ENCODE assay signal across 12 cellular contexts in the genomic region with DNA sequence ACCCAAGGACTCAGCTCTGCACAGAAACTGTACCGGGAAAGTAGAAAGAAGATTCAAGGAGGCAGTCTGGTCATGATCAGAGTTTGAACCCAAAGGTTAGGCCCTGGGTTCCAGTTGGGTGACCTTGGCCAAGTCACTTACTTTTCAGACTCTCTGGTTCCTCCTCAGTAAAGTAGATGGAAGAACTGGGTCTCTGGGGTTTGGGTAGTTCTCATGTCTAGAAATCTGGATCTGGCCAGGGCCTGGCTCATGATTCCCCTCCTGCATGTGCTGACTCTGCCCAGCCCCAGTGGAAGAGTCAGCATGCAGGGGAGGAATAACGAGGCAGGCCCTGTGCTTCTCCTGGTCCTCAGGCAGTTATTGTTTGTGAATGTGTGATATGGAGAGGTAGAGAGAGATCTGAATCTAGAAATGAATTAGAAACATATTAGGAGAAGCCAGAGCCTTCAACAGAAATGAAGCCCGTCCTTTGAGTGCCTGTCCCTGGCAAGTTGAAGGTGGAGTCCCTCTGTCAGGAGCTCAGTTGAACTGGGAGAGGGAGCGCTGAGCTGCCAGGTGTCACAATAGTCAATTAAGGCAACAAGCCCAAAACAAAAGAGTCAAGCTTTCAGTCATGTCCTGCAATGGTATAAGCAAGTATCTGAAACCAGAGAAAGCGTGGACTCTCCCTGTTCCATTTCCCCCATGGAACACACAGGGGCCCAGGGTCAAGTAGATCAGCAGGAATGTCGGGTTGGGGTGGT.
DNase-seq lines count a peak whose midpoint lies in the region; ATAC-seq and TF ChIP-seq lines count a peak whose summit lies in the region.
"Had no signal": no experiment of that assay in that cellular context is flagged by ENCODE, and none has a peak within 500 bp of the region (broad histone marks: within the 10 kb centered on the region; RNA-seq: fewer than 3 reads in every experiment).

No MANE protein-coding gene starts in this region.

- H4K91ac ChIP-seq in IMR-90 (ENCODE audit: insufficient read depth, low read depth, low read length), result peak overlapping the region; percentile 96

- peak overlapping the region; percentile 74 for H4K5ac ChIP-seq in IMR-90 (ENCODE audit: low read depth, low read length)

- H3K4me1 Mint-ChIP-seq in CD14-positive monocyte (peaks cover 71% of the 10 kb centered on the region), brain (peaks cover 42% of the 10 kb centered on the region)
- peaks cover 12 to 78% (median 24%) of the 10 kb centered on the region in 7 donors for H3K4me1 Mint-ChIP-seq in naive thymus-derived CD4-positive, alpha-beta T cell

- H3K4me3 Mint-ChIP-seq in CD14-positive monocyte (peak overlapping the region in 1 of 2 donors; percentile 48), brain (no peak overlapping the region)
- H3K4me3 Mint-ChIP-seq in naive thymus-derived CD4-positive, alpha-beta T cell, result peak overlapping the region in 2 of 10 donors; percentile 7 to 35

- H2BK20ac ChIP-seq in IMR-90 (ENCODE audit: low read depth, low read length), result peak overlapping the region; percentile 91

- H3K36me3 ChIP-seq in IMR-90 (ENCODE audit: control insufficient read depth, insufficient read depth, low read length) (no peaks in the 10 kb centered on the region), psoas muscle (ENCODE audit: insufficient read depth in 1 of 2, low read depth in 1 of 2) (no peaks in the 10 kb centered on the region)
- H3K36me3 ChIP-seq in naive thymus-derived CD4-positive, alpha-beta T cell (ENCODE audit: control insufficient read depth in 2 of 3, insufficient read depth in 3 of 3, low read length in 3 of 3), result no peaks in the 10 kb centered on the region
- H3K36me3 ChIP-seq: gastrocnemius medialis, spleen had no signal

- H4K20me1 ChIP-seq in IMR-90 (ENCODE audit: insufficient read depth, low read length), result no peaks in the 10 kb centered on the region

- peak overlapping the region; percentile 100 for H2BK120ac ChIP-seq in IMR-90 (ENCODE audit: low read depth, low read length)

- 100% methylated on average over 1 of the region's 6 CpGs; no CpG with 5 or more reads in 1 of the 2 experiments for WGBS in IMR-90 (ENCODE audit: extremely low coverage in 2 of 2, insufficient read length in 1 of 2), 2 experiments
- 89 to 91% (median 91%) methylated on average over 6 of the region's 6 CpGs for WGBS in psoas muscle, 3 donors

- no TSS peak for BruUV-seq in IMR-90 (replicated peaks; lab: Mats Ljungman, UMichigan)

- no peak for TF ChIP-seq RAD21 in IMR-90 (IDR thresholded peaks at IDR 0.05; ENCODE audit: low read length)

- H3K9me1 ChIP-seq in IMR-90 (ENCODE audit: insufficient read depth, low read length), result peaks cover 41% of the 10 kb centered on the region

- no peak for DNase-seq in CD14-positive monocyte (ENCODE audit: low spot score)
- no peak for DNase-seq in IMR-90
- DNase-seq in naive thymus-derived CD4-positive, alpha-beta T cell, result no peak
- no peak for DNase-seq in A172 (ENCODE audit: low spot score)
- no peak for DNase-seq in NCI-H226
- no peak for DNase-seq in psoas muscle
- DNase-seq: activated CD4-positive, alpha-beta T cell treated with anti-CD3 and anti-CD28 coated beads, Interleukin-2, amount 50 U/mL, for 48 hours; gastrocnemius medialis; Right ventricle myocardium superior; spleen had no signal

- dilution Hi-C loops in IMR-90 (cut with HindIII; ENCODE audit: low sequenced_read_pairs, unreplicated experiment), result no loop called here

- peak overlapping the region; percentile 1; the same call in 1 of the 2 replicates for H3K4me2 ChIP-seq in IMR-90 (ENCODE audit: low read depth, low read length)

- peak overlapping the region; percentile 89 for H3K14ac ChIP-seq in IMR-90 (replicated peaks; ENCODE audit: low read depth, low read length)

- peak overlapping the region; percentile 74 for H3K9ac ChIP-seq in IMR-90 (ENCODE audit: low read depth, low read length)

- peak overlapping the region; percentile 87 for H2AK9ac ChIP-seq in IMR-90 (replicated peaks; ENCODE audit: low read depth, low read length, poor library complexity)

- no peaks in the 10 kb centered on the region for H3K9me3 ChIP-seq in IMR-90 (ENCODE audit: control insufficient read depth, insufficient read depth, low read length)
- no peaks in the 10 kb centered on the region for H3K9me3 ChIP-seq in naive thymus-derived CD4-positive, alpha-beta T cell (ENCODE audit: control insufficient read depth in 2 of 3, low read length in 3 of 3)
- no peaks in the 10 kb centered on the region for H3K9me3 ChIP-seq in psoas muscle
- H3K9me3 ChIP-seq: gastrocnemius medialis, spleen had no signal

- POLR2A ChIA-PET in IMR-90 (lab: Charles Lee; ENCODE audit: unreplicated experiment), result interaction anchor here (0.6 to 1.6 kb wide), 3 partner anchors 93 to 551 kb away, joined by 3 to 9 read pairs (median 3); no protein-coding TSS in a partner anchor
- POLR2A ChIA-PET in naive thymus-derived CD4-positive, alpha-beta T cell (lab: Charles Lee), result interaction anchor here (1.4 kb wide), 1 partner anchor 10 kb away, joined by 3 read pairs; no protein-coding TSS in a partner anchor

- TF ChIP-seq CTCF in CD14-positive monocyte (IDR thresholded peaks at IDR 0.05) (no peak), IMR-90 (conservative IDR thresholded peaks at IDR 0.05; ENCODE audit: low read depth, low read length) (no peak), brain (conservative IDR thresholded peaks at IDR 0.05) (no peak), psoas muscle (IDR thresholded peaks at IDR 0.05) (no peak)

- H3K27me3 Mint-ChIP-seq in CD14-positive monocyte (ENCODE audit: low read depth in 3 of 3) (peaks cover 0 to 3% (median 2%) of the 10 kb centered on the region in 3 donors), brain (peaks cover 15% of the 10 kb centered on the region)
- no peaks in the 10 kb centered on the region for H3K27me3 Mint-ChIP-seq in naive thymus-derived CD4-positive, alpha-beta T cell

- intact Hi-C loops in CD14-positive monocyte (cut with micrococcal nuclease) (loop anchor here in 1 of 2 donors (5.0 kb wide), 1 partner anchor 38 kb away; no protein-coding TSS in a partner anchor), IMR-90 (cut with micrococcal nuclease) (loop anchor here (2.0 to 5.0 kb wide), 2 partner anchors 45 to 188 kb away; no protein-coding TSS in a partner anchor), psoas muscle (cut with DNase I) (loop anchor here in 1 of 2 donors (5.0 kb wide), 1 partner anchor 87 kb away; no protein-coding TSS in a partner anchor)
- intact Hi-C loops in naive thymus-derived CD4-positive, alpha-beta T cell (cut with micrococcal nuclease), result no loop called here

- CTCF ChIA-PET in IMR-90 (lab: Yijun Ruan, JAX), result interaction anchor here (1.1 kb wide), 1 partner anchor 131 kb away, joined by 4 read pairs; a partner anchor contains a TSS
- CTCF ChIA-PET in naive thymus-derived CD4-positive, alpha-beta T cell (lab: Charles Lee), result no interaction called here

- no peak; the same call in 1 of the 2 replicates for TF ChIP-seq POLR2A in IMR-90 (IDR thresholded peaks at IDR 0.05; ENCODE audit: low read depth, low read length)

- peak overlapping the region; percentile 98 for H2AK5ac ChIP-seq in IMR-90 (ENCODE audit: low read depth, low read length)

- no peak for ATAC-seq in IMR-90 (ENCODE audit: low read depth)
- ATAC-seq in naive thymus-derived CD4-positive, alpha-beta T cell, result no peak
- no peak for ATAC-seq in psoas muscle
- ATAC-seq in HG02970 (IDR thresholded peaks at IDR 0.05; ENCODE audit: low FRiP score, unreplicated experiment), result no peak
- ATAC-seq: gastrocnemius medialis had no signal

- peak overlapping the region; percentile 84 for H3K18ac ChIP-seq in IMR-90 (ENCODE audit: low read depth, low read length)

- peak overlapping the region; percentile 79 for H2AFZ ChIP-seq in IMR-90 (replicated peaks; ENCODE audit: low read length, poor library complexity)

- in situ Hi-C loops in IMR-90 (cut with MboI; ENCODE audit: low sequenced_read_pairs), result loop anchor here (5.0 to 25.0 kb wide), 2 partner anchors 92 to 927 kb away; a partner anchor contains a TSS

- H2BK5ac ChIP-seq in IMR-90 (ENCODE audit: low read depth, low read length, poor library complexity, severe bottlenecking), result peak overlapping the region; percentile 91

- H3K79me1 ChIP-seq in IMR-90 (ENCODE audit: low read depth in 1 of 2, low read length in 2 of 2), result peaks cover 13 to 62% of the 10 kb centered on the region in 2 experiments; a peak in 3 of 4 replicates

- peaks cover 69% of the 10 kb centered on the region for H3K4me1 ChIP-seq in IMR-90 (ENCODE audit: control insufficient read depth, insufficient read depth, low read length)
- peaks cover 0 to 10% of the 10 kb centered on the region in 2 donors for H3K4me1 ChIP-seq in naive thymus-derived CD4-positive, alpha-beta T cell (ENCODE audit: control insufficient read depth in 2 of 2, insufficient read depth in 2 of 2, low read length in 2 of 2)
- H3K4me1 ChIP-seq in psoas muscle, result peaks cover 37% of the 10 kb centered on the region

- H3K27ac Mint-ChIP-seq in CD14-positive monocyte, result peak overlapping the region; percentile 87 to 95 (median 91)
- H3K27ac Mint-ChIP-seq in brain, result peak overlapping the region in 3 of 5 experiments; percentile 44 to 63 (median 45)
- H3K27ac Mint-ChIP-seq in naive thymus-derived CD4-positive, alpha-beta T cell, result peak overlapping the region in 8 of 9 donors; percentile 19 to 87 (median 50)

- peak overlapping the region; percentile 96 for H3K4ac ChIP-seq in IMR-90 (ENCODE audit: low read depth, low read length)

- H3K23ac ChIP-seq in IMR-90 (ENCODE audit: low read depth, low read length), result peak overlapping the region; percentile 86

- H4K8ac ChIP-seq in IMR-90 (ENCODE audit: low read depth in 2 of 2, low read length in 2 of 2), result peak overlapping the region; percentile 96 to 97

- peak overlapping the region; percentile 86 for H2BK15ac ChIP-seq in IMR-90 (ENCODE audit: low read depth, low read length)

- H3K27me3 ChIP-seq in IMR-90 (ENCODE audit: control insufficient read depth, insufficient read depth, low read length), result no peaks in the 10 kb centered on the region
- no peaks in the 10 kb centered on the region for H3K27me3 ChIP-seq in naive thymus-derived CD4-positive, alpha-beta T cell (ENCODE audit: control insufficient read depth in 2 of 2, insufficient read depth in 2 of 2, low read length in 2 of 2)
- no peaks in the 10 kb centered on the region for H3K27me3 ChIP-seq in psoas muscle (ENCODE audit: insufficient read depth in 3 of 3, low read length in 2 of 3)
- H3K27me3 ChIP-seq: gastrocnemius medialis, spleen had no signal

- H3K4me3 ChIP-seq in IMR-90 (ENCODE audit: insufficient read depth, low read depth, low read length) (no peak overlapping the region), psoas muscle (no peak overlapping the region)
- no peak overlapping the region for H3K4me3 ChIP-seq in naive thymus-derived CD4-positive, alpha-beta T cell (ENCODE audit: low read length)
- H3K4me3 ChIP-seq: gastrocnemius medialis, spleen had no signal

- peak overlapping the region; percentile 96 for H3K56ac ChIP-seq in IMR-90 (ENCODE audit: extremely low read depth, insufficient read depth, low read length)

- H3K36me3 Mint-ChIP-seq in CD14-positive monocyte, result peaks cover 7 to 15% of the 10 kb centered on the region in 2 donors
- no peaks in the 10 kb centered on the region for H3K36me3 Mint-ChIP-seq in brain
- peaks cover 0 to 30% (median 0%) of the 10 kb centered on the region in 5 donors for H3K36me3 Mint-ChIP-seq in naive thymus-derived CD4-positive, alpha-beta T cell

- H3K9me3 Mint-ChIP-seq in CD14-positive monocyte (peaks cover 0 to 2% (median 0%) of the 10 kb centered on the region in 7 donors), brain (peaks cover 0 to 5% (median 0%) of the 10 kb centered on the region in 5 experiments)
- H3K9me3 Mint-ChIP-seq in naive thymus-derived CD4-positive, alpha-beta T cell, result peaks cover 0 to 5% (median 0%) of the 10 kb centered on the region in 11 donors

- H3K27ac ChIP-seq in IMR-90 (ENCODE audit: insufficient read depth, low read length) (peak overlapping the region; percentile 94), psoas muscle (no peak overlapping the region)
- H3K27ac ChIP-seq in naive thymus-derived CD4-positive, alpha-beta T cell (ENCODE audit: low read depth, low read length), result no peak overlapping the region
